12 cellular contexts compared by ENCODE assay signal in the genomic region with DNA sequence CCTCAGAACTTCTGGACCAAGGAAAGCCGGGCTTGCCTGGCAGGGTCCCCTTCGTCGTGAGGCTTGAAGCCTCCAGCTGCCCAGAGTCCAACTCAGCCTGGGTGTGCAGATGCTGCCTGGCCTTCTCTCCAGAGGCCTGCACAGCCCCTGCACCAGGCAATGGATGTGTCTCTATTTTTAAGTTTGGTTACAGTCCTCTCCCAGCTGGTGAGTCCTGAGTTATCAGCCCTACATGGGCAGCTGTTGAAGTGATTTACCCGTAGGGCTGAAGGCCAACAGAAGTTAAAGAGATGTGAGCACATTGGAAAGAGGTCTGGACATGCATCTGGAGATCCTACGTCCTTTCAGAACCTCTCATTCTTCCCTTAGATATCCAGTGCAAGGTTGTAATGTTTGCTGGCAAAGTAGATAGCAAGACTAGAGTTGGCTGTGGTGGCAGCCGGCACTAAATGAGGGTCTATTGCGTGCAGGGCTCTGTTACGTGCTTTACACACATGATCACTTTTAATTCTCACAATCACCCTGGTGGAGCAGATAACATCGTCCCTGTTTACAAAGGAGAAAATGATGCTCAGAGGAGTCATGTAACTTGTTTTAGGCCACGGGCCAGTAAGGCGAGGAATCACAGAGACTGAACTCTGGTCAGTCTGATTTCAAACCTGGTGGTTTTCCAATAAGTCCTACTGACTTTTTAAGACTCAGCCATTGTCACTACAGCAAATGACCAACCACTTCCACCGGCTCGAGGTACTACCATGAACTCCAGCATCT. TPM values are rescaled to one million over a fixed set of nuclear protein-coding genes. Genes with fewer than 3 reads are reported as not detected.
DNase-seq lines count a peak whose midpoint lies in the region; ATAC-seq and TF ChIP-seq lines count a peak whose summit lies in the region.
"Had no signal": no experiment of that assay in that cellular context is flagged by ENCODE, and none has a peak within 500 bp of the region (broad histone marks: within the 10 kb centered on the region; RNA-seq: fewer than 3 reads in every experiment).

No MANE protein-coding gene starts in this region.

- ATAC-seq in gastroesophageal sphincter, result no peak

- peak overlapping the region; percentile 100 for H3K27ac ChIP-seq in VCaP
- peak overlapping the region; percentile 68 to 86 (median 82) for H3K27ac ChIP-seq in gastroesophageal sphincter
- no peak overlapping the region for H3K27ac ChIP-seq in effector memory CD4-positive, alpha-beta T cell (ENCODE audit: insufficient read depth, low read length, poor library complexity, severe bottlenecking)
- H3K27ac ChIP-seq: BLaER1 had no signal

- WGBS in gastroesophageal sphincter (ENCODE audit: low coverage in 1 of 2), 2 donors, result 43 to 53% methylated on average over 5 to 6 of the region's 13 CpGs

- H3K36me3 ChIP-seq in gastroesophageal sphincter, result peaks cover 0 to 39% of the 10 kb centered on the region in 2 donors
- peaks cover 37% of the 10 kb centered on the region for H3K36me3 ChIP-seq in effector memory CD4-positive, alpha-beta T cell (ENCODE audit: control insufficient read depth, insufficient read depth, low read length)

- peak overlapping the region; percentile 66 for H3K27ac Mint-ChIP-seq in progenitor cell of endocrine pancreas
- peak overlapping the region in 3 of 6 donors; percentile 34 to 56 (median 53) for H3K27ac Mint-ChIP-seq in immature natural killer cell

- no peaks in the 10 kb centered on the region for H3K27me3 ChIP-seq in gastroesophageal sphincter
- no peaks in the 10 kb centered on the region for H3K27me3 ChIP-seq in effector memory CD4-positive, alpha-beta T cell (replicated peaks; ENCODE audit: control insufficient read depth, insufficient read depth, low read length, poor library complexity, severe bottlenecking)
- H3K27me3 ChIP-seq: BLaER1 had no signal

- H3K9me3 ChIP-seq in gastroesophageal sphincter, result no peaks in the 10 kb centered on the region
- H3K9me3 ChIP-seq in effector memory CD4-positive, alpha-beta T cell (ENCODE audit: control insufficient read depth, low read length), result no peaks in the 10 kb centered on the region
- H3K9me3 ChIP-seq: BLaER1 had no signal

- TF ChIP-seq EP300 in gastroesophageal sphincter (IDR thresholded peaks at IDR 0.05), result no peak

- H3K9me3 Mint-ChIP-seq in progenitor cell of endocrine pancreas (ENCODE audit: low read depth), result no peaks in the 10 kb centered on the region
- H3K9me3 Mint-ChIP-seq in immature natural killer cell, result no peaks in the 10 kb centered on the region
- H3K9me3 Mint-ChIP-seq: neural crest cell had no signal

- H3K27me3 Mint-ChIP-seq in progenitor cell of endocrine pancreas (no peaks in the 10 kb centered on the region), immature natural killer cell (ENCODE audit: low read depth in 3 of 3) (peaks cover 0 to 1% (median 0%) of the 10 kb centered on the region in 3 donors)

- H3K4me3 Mint-ChIP-seq in progenitor cell of endocrine pancreas (ENCODE audit: low read depth) (no peak overlapping the region), immature natural killer cell (no peak overlapping the region)
- H3K4me3 Mint-ChIP-seq: neural crest cell had no signal

- TF ChIP-seq CTCF in VCaP (conservative IDR thresholded peaks at IDR 0.05), result no peak
- no peak for TF ChIP-seq CTCF in gastroesophageal sphincter (IDR thresholded peaks at IDR 0.05)
- no peak for TF ChIP-seq CTCF in progenitor cell of endocrine pancreas (IDR thresholded peaks at IDR 0.05; ENCODE audit: unreplicated experiment)

- H3K4me1 Mint-ChIP-seq in progenitor cell of endocrine pancreas (ENCODE audit: low read depth) (peaks cover 28% of the 10 kb centered on the region), immature natural killer cell (peaks cover 56 to 72% of the 10 kb centered on the region in 2 donors)

- H3K36me3 Mint-ChIP-seq in progenitor cell of endocrine pancreas (ENCODE audit: insufficient read depth) (peaks cover 9% of the 10 kb centered on the region), immature natural killer cell (peaks cover 11 to 40% (median 20%) of the 10 kb centered on the region in 3 donors)

- TF ChIP-seq POLR2A in gastroesophageal sphincter (IDR thresholded peaks at IDR 0.05), result no peak

- DNase-seq in AG08396 (ENCODE audit: low spot score), result peak; percentile 42
- DNase-seq in progenitor cell of endocrine pancreas (ENCODE audit: low spot score, unreplicated experiment), result no peak
- no peak for DNase-seq in medulla oblongata (ENCODE audit: extremely low spot score)
- DNase-seq in NCI-H226, result no peak
- DNase-seq in effector memory CD4-positive, alpha-beta T cell, result no peak
- no peak for DNase-seq in immature natural killer cell
- DNase-seq: activated CD4-positive, alpha-beta T cell treated with anti-CD3 and anti-CD28 coated beads, Interleukin-2, amount 50 U/mL, for 4 hours; NCI-H2171 treated with DMSO at 0.1 percent for 48 hours had no signal

- no peak overlapping the region for H3K4me3 ChIP-seq in gastroesophageal sphincter
- H3K4me3 ChIP-seq in effector memory CD4-positive, alpha-beta T cell (ENCODE audit: insufficient read depth, low read depth, low read length, poor library complexity, severe bottlenecking), result no peak overlapping the region
- H3K4me3 ChIP-seq: BLaER1 had no signal

- H3K4me1 ChIP-seq in gastroesophageal sphincter, result peaks cover 23 to 80% (median 49%) of the 10 kb centered on the region in 3 donors
- H3K4me1 ChIP-seq in effector memory CD4-positive, alpha-beta T cell (ENCODE audit: control insufficient read depth, insufficient read depth, low read length, poor library complexity, severe bottlenecking), result peaks cover 10% of the 10 kb centered on the region

RNA-seq across cellular contexts. Expression of a gene that starts 9.9 kb away (rescaled TPM):
- 100 to 1,000 TPM in 2 of 4 donors, 10 to 100 TPM in 2; 66.8 to 144 (median 97.3) TPM for total RNA-seq in gastroesophageal sphincter
- total RNA-seq in progenitor cell of endocrine pancreas, result 17.0 and 18.0 TPM in 2 replicates
- 1 to 10 TPM in 2 of 3 donors, under 1 TPM in 1; 0.22 to 6.1 (median 2.1) TPM for polyA plus RNA-seq in immature natural killer cell

RNA-seq across cellular contexts. Expression of a gene that starts 41.6 kb away (rescaled TPM):
- total RNA-seq in gastroesophageal sphincter (under 1 TPM in 3 of 4 donors, not detected in 1; under 0.01 to 0.07 (median 0.04) TPM), progenitor cell of endocrine pancreas (not detected in 2 replicates)
- under 1 TPM in 2 of 3 donors, not detected in 1; 0.04 to 0.26 TPM for polyA plus RNA-seq in immature natural killer cell
- total RNA-seq: neural crest cell had no signal

RNA-seq across cellular contexts. Expression of a gene that starts 42.5 kb away (rescaled TPM):
- total RNA-seq in gastroesophageal sphincter, result 1 to 10 TPM in 1 of 4 donors, under 1 TPM in 2, not detected in 1; 0.54 to 3.5 (median 0.87) TPM
- not detected in 2 replicates for total RNA-seq in progenitor cell of endocrine pancreas
- polyA plus RNA-seq in immature natural killer cell, result 10 to 100 TPM in 1 of 3 donors, 1 to 10 TPM in 2; 2.7 to 14.7 (median 8.5) TPM
- total RNA-seq: neural crest cell had no signal
